Comparison of ENCODE assay signal across 1 cellular context in the genomic region with DNA sequence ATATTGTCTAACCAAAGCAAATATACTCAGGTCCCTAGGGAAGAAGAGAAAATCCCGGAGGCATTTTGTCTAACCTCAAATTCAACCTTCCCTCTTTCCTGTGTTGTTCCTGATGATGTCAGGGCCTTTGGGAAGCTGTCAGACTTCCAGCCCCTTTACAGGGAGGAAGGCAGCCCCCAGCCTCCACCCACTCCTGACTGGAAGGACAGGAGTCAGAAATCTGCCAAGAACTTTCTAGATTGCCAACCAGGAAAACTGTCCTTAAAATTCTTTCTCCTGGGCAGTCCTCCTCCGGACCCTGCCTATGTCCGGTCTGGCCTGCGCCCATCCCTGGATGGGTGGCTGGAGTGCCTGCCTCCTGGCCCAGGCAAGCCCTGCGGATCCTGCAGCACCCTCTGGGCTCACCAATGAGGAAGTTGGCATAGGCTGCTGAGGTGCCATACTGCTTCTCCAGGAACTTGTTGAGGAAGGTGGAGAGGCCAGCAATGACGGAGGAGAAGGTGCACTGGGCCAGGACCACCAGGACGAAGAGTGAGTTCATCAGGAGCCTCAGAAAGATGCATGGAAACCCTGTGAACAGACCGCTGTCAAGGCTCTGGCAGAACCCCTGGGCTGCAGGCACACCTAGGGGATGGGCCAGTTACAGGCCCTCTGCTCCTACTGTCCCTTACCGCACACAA.
TF ChIP-seq lines count a peak whose summit lies in the region.

No MANE protein-coding gene starts in this region.

TF ChIP-seq in H1, 55 proteins besides CTCF, POLR2A, EP300 and RAD21 (continued from another document):
- TF ChIP-seq, protein P1, sequence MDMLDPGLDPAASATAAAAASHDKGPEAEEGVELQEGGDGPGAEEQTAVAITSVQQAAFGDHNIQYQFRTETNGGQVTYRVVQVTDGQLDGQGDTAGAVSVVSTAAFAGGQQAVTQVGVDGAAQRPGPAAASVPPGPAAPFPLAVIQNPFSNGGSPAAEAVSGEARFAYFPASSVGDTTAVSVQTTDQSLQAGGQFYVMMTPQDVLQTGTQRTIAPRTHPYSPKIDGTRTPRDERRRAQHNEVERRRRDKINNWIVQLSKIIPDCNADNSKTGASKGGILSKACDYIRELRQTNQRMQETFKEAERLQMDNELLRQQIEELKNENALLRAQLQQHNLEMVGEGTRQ (IDR thresholded peaks at IDR 0.05; ENCODE audit: low read length) = no peak
- TF ChIP-seq MAFK (IDR thresholded peaks at IDR 0.05; ENCODE audit: low read depth, low read length) (no peak), KDM1A (IDR thresholded peaks at IDR 0.05; ENCODE audit: borderline replicate concordance, low read length) (no peak), POU5F1 (IDR thresholded peaks at IDR 0.05; ENCODE audit: low read depth, low read length) (no peak), KDM4A (IDR thresholded peaks at IDR 0.05; ENCODE audit: low read depth, low read length, severe bottlenecking) (no peak), CEBPB (IDR thresholded peaks at IDR 0.05; ENCODE audit: low read depth, low read length) (no peak), SRF (IDR thresholded peaks at IDR 0.05; ENCODE audit: low read depth, low read length) (no peak), JUN (IDR thresholded peaks at IDR 0.05; ENCODE audit: low read depth, low read length) (no peak), CHD2 (IDR thresholded peaks at IDR 0.05; ENCODE audit: low read length) (no peak), JUND (IDR thresholded peaks at IDR 0.05; ENCODE audit: low read length) (no peak), HDAC6 (IDR thresholded peaks at IDR 0.05; ENCODE audit: low read depth, low read length) (no peak), PHF8 (conservative IDR thresholded peaks at IDR 0.05; ENCODE audit: low read depth, low read length) (no peak)
- TF ChIP-seq, protein P2, sequence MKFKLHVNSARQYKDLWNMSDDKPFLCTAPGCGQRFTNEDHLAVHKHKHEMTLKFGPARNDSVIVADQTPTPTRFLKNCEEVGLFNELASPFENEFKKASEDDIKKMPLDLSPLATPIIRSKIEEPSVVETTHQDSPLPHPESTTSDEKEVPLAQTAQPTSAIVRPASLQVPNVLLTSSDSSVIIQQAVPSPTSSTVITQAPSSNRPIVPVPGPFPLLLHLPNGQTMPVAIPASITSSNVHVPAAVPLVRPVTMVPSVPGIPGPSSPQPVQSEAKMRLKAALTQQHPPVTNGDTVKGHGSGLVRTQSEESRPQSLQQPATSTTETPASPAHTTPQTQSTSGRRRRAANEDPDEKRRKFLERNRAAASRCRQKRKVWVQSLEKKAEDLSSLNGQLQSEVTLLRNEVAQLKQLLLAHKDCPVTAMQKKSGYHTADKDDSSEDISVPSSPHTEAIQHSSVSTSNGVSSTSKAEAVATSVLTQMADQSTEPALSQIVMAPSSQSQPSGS (IDR thresholded peaks at IDR 0.05; ENCODE audit: low read length) = no peak
TF ChIP-seq in H1: peak in this region for 0.
